ENCODE assay signal across 8 cellular contexts in the genomic region with DNA sequence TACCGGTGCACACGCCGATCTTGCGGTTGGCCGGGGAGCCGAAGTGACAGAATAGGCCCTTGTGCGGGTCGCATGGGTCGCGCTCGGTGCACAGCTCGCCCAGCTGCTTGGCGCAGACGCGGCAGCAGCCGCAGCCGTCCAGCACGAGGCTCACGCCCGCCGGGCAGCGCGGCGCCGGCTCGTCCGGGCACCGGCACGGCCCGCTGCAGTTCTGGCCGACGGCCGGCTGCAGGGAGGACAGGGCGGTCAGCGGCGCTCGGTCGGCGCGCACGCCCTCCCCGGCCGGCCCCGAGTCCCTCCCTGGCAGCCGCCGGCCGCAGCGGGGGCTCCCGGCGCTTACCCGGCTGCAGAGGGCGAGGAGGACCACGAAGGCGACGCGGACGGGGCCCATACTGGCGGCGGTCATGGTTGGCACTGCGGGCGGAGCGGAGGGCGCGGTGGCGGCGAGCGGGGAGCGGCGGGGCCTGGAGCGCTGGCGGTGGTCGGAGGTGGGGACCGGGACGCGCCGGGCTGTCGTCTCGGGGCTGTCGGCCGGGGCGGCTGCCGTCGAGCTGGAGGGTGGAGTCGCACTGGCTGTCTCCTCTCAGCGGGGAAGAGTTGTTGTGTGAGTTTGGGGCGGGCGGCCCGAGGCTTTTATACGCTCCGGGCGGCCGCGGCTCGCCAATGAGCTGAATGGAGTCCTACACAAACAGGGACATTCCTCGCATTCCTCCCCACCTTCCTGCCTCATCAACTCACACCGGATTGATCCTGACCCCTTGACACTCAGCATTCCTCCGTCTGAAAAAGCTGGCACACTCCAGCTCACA.
DNase-seq lines count a peak whose midpoint lies in the region; ATAC-seq and TF ChIP-seq lines count a peak whose summit lies in the region.

A gene with protein sequence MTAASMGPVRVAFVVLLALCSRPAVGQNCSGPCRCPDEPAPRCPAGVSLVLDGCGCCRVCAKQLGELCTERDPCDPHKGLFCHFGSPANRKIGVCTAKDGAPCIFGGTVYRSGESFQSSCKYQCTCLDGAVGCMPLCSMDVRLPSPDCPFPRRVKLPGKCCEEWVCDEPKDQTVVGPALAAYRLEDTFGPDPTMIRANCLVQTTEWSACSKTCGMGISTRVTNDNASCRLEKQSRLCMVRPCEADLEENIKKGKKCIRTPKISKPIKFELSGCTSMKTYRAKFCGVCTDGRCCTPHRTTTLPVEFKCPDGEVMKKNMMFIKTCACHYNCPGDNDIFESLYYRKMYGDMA (minus strand): TSS at position 606 of the 809 bp plus-strand sequence. CDS start 200 bp downstream, at position 406.

- CTCF ChIA-PET in RWPE1 (lab: Yijun Ruan, JAX): interaction anchor here (0.6 to 1.6 kb wide), 9 partner anchors 10 to 1799 kb away, joined by 3 to 7 read pairs (median 4); no protein-coding TSS in a partner anchor

- peak within 1 kb of the TSS; percentile 84 for H3K27ac Mint-ChIP-seq in stimulated activated naive B cell treated with anti-CD40 and anti-IgM and Interleukin-4, amounts not matched to agents 10 μg/mL and 1 μg/mL and 100 μg/mL, for 72 hours

- peak within 1 kb of the TSS; percentile 88 to 96 for H3K4me3 Mint-ChIP-seq in stimulated activated naive B cell treated with anti-CD40 and anti-IgM and Interleukin-4, amounts not matched to agents 10 μg/mL and 1 μg/mL and 100 μg/mL, for 72 hours

- peak; percentile 41 for ATAC-seq in GM18909 (IDR thresholded peaks at IDR 0.05; ENCODE audit: poor library complexity, unreplicated experiment)
- ATAC-seq in stimulated activated naive B cell treated with anti-CD40 and anti-IgM and Interleukin-4, amounts not matched to agents 10 μg/mL and 1 μg/mL and 100 μg/mL, for 72 hours (replicated peaks): peak; percentile 62 to 72
- no peak for ATAC-seq in HG03521 (IDR thresholded peaks at IDR 0.05; ENCODE audit: unreplicated experiment)

- DNase-seq in AG09319 (ENCODE audit: extremely low read depth, low read depth) (peak; percentile 99), RWPE1 (ENCODE audit: low spot score) (peak; percentile 94), ecto neural progenitor cell (ENCODE audit: low spot score) (peak; percentile 96), left kidney (ENCODE audit: low read depth, low spot score) (peak; percentile 97), KBM-7 (no peak)
- DNase-seq in stimulated activated naive B cell treated with anti-CD40 and anti-IgM and Interleukin-4, amounts not matched to agents 10 μg/mL and 1 μg/mL and 100 μg/mL, for 72 hours: peak; percentile 26

- peaks cover 14 to 32% of the 10 kb centered on the region in 2 donors for H3K27me3 Mint-ChIP-seq in stimulated activated naive B cell treated with anti-CD40 and anti-IgM and Interleukin-4, amounts not matched to agents 10 μg/mL and 1 μg/mL and 100 μg/mL, for 72 hours

- no peaks in the 10 kb centered on the region for H3K9me3 Mint-ChIP-seq in stimulated activated naive B cell treated with anti-CD40 and anti-IgM and Interleukin-4, amounts not matched to agents 10 μg/mL and 1 μg/mL and 100 μg/mL, for 72 hours

- peaks cover 0 to 11% of the 10 kb centered on the region in 2 donors for H3K36me3 Mint-ChIP-seq in stimulated activated naive B cell treated with anti-CD40 and anti-IgM and Interleukin-4, amounts not matched to agents 10 μg/mL and 1 μg/mL and 100 μg/mL, for 72 hours

- in situ Hi-C loops in KBM-7 (cut with MboI; ENCODE audit: low pct_unique_long_range_greater_than_20kb, low sequenced_read_pairs): no loop called here

- H3K4me1 Mint-ChIP-seq in stimulated activated naive B cell treated with anti-CD40 and anti-IgM and Interleukin-4, amounts not matched to agents 10 μg/mL and 1 μg/mL and 100 μg/mL, for 72 hours: peaks cover 12 to 30% of the 10 kb centered on the region in 2 donors

- no peak for TF ChIP-seq CTCF in AG09319 (IDR thresholded peaks at IDR 0.05; ENCODE audit: low read depth, low read length)
- TF ChIP-seq CTCF in RWPE1 (conservative IDR thresholded peaks at IDR 0.05; ENCODE audit: low read depth): peak; percentile 37

- POLR2A ChIA-PET in RWPE1 (lab: Yijun Ruan, JAX; ENCODE audit: low non-redundant PET): interaction anchor here (1.1 kb wide), 1 partner anchor 19 kb away, joined by 3 read pairs; no protein-coding TSS in a partner anchor

- H3K27ac ChIP-seq in RWPE1: peak within 1 kb of the TSS; percentile 80
